In the genomic region with DNA sequence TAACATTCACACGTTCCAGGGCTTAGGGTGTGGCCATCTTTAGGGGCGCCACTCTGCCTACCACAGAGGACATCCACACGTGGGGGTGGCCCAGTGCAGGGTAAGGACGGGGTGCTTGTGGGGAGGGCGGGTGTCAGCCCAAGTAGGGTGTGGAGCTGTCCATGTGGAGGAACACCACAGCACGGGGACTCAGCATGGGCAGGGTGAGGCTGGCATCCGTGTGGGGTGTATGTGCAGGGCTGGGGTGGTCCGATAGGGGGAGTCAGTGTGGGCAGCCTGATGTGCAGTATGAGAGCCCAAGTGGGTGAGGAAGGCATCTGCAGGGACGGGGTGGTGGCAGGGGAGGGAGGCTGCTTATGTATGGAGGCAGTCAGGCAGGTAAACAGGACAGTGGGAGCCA, we compare ENCODE assay signal across 10 cellular contexts. TPM values are rescaled to one million over a fixed set of nuclear protein-coding genes. Genes with fewer than 3 reads are reported as not detected.
DNase-seq lines count a peak whose midpoint lies in the region; ATAC-seq lines count a peak whose summit lies in the region.
"Had no signal": no experiment of that assay in that cellular context is flagged by ENCODE, and none has a peak within 500 bp of the region (broad histone marks: within the 10 kb centered on the region; RNA-seq: fewer than 3 reads in every experiment).

No MANE protein-coding gene starts in this region.

- ATAC-seq in activated naive CD8-positive, alpha-beta T cell treated with anti-CD3 and anti-CD28 coated beads, Interleukin-2, amount 50 U/mL, for 24 hours = no peak
- peak; percentile 65 for ATAC-seq in aorta (ENCODE audit: low FRiP score)
- no peak for ATAC-seq in HG02623 (IDR thresholded peaks at IDR 0.05; ENCODE audit: unreplicated experiment)
- no peak for ATAC-seq in HG03521 (IDR thresholded peaks at IDR 0.05; ENCODE audit: unreplicated experiment)

- peak; percentile 11 for DNase-seq in stimulated activated CD4-positive, alpha-beta T cell treated with anti-CD3 and anti-CD28 coated beads, Interleukin-15, amount 100 ng/mL, for 24 hours
- no peak for DNase-seq in stimulated activated CD4-positive, alpha-beta T cell treated with anti-CD3 and anti-CD28 coated beads, Interleukin-1b, Interleukin-23, amount 100 ng/mL, for 48 hours
- no peak for DNase-seq in activated naive CD8-positive, alpha-beta T cell treated with anti-CD3 and anti-CD28 coated beads, Interleukin-2, amount 50 U/mL, for 24 hours
- DNase-seq in immature natural killer cell = no peak
- DNase-seq in aorta = peak in 1 of 2 donors; percentile 49
- no peak for DNase-seq in T-helper 9 cell
- DNase-seq: activated CD4-positive, CD25-positive, alpha-beta regulatory T cell had no signal

- peaks cover 18% of the 10 kb centered on the region for H3K4me1 Mint-ChIP-seq in activated naive CD8-positive, alpha-beta T cell treated with anti-CD3 and anti-CD28 coated beads, Interleukin-2, amount 50 U/mL, for 24 hours
- H3K4me1 Mint-ChIP-seq in immature natural killer cell = peaks cover 0 to 8% of the 10 kb centered on the region in 2 donors

- peak overlapping the region; percentile 42 for H3K27ac Mint-ChIP-seq in activated naive CD8-positive, alpha-beta T cell treated with anti-CD3 and anti-CD28 coated beads, Interleukin-2, amount 50 U/mL, for 24 hours
- H3K27ac Mint-ChIP-seq in immature natural killer cell = peak overlapping the region in 4 of 6 donors; percentile 21 to 69 (median 59)

- H3K4me1 ChIP-seq in aorta (ENCODE audit: control insufficient read depth in 1 of 2, insufficient read depth in 2 of 2, low read length in 2 of 2) = no peaks in the 10 kb centered on the region

- no peaks in the 10 kb centered on the region for H3K9me3 ChIP-seq in aorta (ENCODE audit: control insufficient read depth, low read length)

- H3K9me3 Mint-ChIP-seq in activated naive CD8-positive, alpha-beta T cell treated with anti-CD3 and anti-CD28 coated beads, Interleukin-2, amount 50 U/mL, for 24 hours = no peaks in the 10 kb centered on the region
- peaks cover 0 to 2% (median 0%) of the 10 kb centered on the region in 6 donors for H3K9me3 Mint-ChIP-seq in immature natural killer cell
- H3K9me3 Mint-ChIP-seq: central memory CD8-positive, alpha-beta T cell had no signal

- no peaks in the 10 kb centered on the region for H3K27me3 ChIP-seq in aorta (ENCODE audit: control insufficient read depth in 1 of 2, insufficient read depth in 2 of 2, low read length in 1 of 2)

- intact Hi-C loops in aorta (cut with DNase I) = no loop called here

- H3K27me3 Mint-ChIP-seq in activated naive CD8-positive, alpha-beta T cell treated with anti-CD3 and anti-CD28 coated beads, Interleukin-2, amount 50 U/mL, for 24 hours = no peaks in the 10 kb centered on the region
- H3K27me3 Mint-ChIP-seq in immature natural killer cell (ENCODE audit: low read depth in 3 of 3) = peaks cover 1 to 4% (median 2%) of the 10 kb centered on the region in 3 donors
- H3K27me3 Mint-ChIP-seq: central memory CD8-positive, alpha-beta T cell had no signal

- no peak overlapping the region for H3K4me3 Mint-ChIP-seq in activated naive CD8-positive, alpha-beta T cell treated with anti-CD3 and anti-CD28 coated beads, Interleukin-2, amount 50 U/mL, for 24 hours
- H3K4me3 Mint-ChIP-seq in immature natural killer cell = no peak overlapping the region
- H3K4me3 Mint-ChIP-seq: central memory CD8-positive, alpha-beta T cell had no signal

- H3K4me3 ChIP-seq in aorta (ENCODE audit: low read length in 2 of 2) = no peak overlapping the region

- peaks cover 52% of the 10 kb centered on the region for H3K36me3 Mint-ChIP-seq in activated naive CD8-positive, alpha-beta T cell treated with anti-CD3 and anti-CD28 coated beads, Interleukin-2, amount 50 U/mL, for 24 hours (ENCODE audit: low read depth)
- H3K36me3 Mint-ChIP-seq in immature natural killer cell = peaks cover 23 to 35% (median 24%) of the 10 kb centered on the region in 3 donors

- H3K36me3 ChIP-seq in aorta (ENCODE audit: control insufficient read depth in 1 of 2, insufficient read depth in 2 of 2, low read length in 1 of 2) = peaks cover 7 to 9% of the 10 kb centered on the region in 2 donors

- peak overlapping the region in 1 of 2 donors; percentile 38 for H3K27ac ChIP-seq in aorta (ENCODE audit: low read depth in 1 of 2, low read length in 2 of 2)

- WGBS in aorta, 2 donors = 23 to 25% methylated on average over 9 of the region's 9 CpGs

RNA-seq across cellular contexts. Expression of a gene that starts 17.7 kb away (rescaled TPM):
- polyA plus RNA-seq in immature natural killer cell = 100 to 1,000 TPM; 139 to 193 (median 145) TPM
- total RNA-seq in aorta = 10 to 100 TPM; 67.3 to 82.8 TPM
- 100 to 1,000 TPM; 173 to 184 TPM for polyA plus RNA-seq in aorta

RNA-seq across cellular contexts. Expression of a gene that starts 57.7 kb away (rescaled TPM):
- 10 to 100 TPM in 1 of 3 donors, 1 to 10 TPM in 2; 7.2 to 11.6 (median 9.1) TPM for polyA plus RNA-seq in immature natural killer cell
- total RNA-seq in aorta = 10 to 100 TPM; 20.4 to 28.5 TPM
- polyA plus RNA-seq in aorta = 10 to 100 TPM in 1 of 2 donors, 1 to 10 TPM in 1; 3.4 to 16.1 TPM
